ENCODE assay signal across 1 cellular context in the genomic region with DNA sequence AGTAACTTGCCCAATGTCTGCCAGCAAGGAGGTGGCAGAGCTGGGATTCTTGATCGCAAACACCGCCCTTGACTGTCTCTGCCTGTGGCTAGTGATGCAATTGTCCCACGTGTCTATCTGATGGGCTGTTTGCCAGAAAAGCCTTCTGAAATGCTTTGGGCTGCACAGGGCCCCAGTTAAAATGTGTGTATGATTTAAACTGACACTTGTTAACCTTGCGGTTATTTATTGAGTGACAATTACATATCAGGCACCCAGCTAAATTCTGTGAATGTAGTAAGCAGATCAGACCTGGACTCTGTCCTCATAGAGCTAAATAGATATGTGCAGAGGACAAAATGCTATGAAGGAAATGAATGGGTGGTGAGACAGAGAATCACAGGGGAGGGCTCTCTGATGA.
TF ChIP-seq lines count a peak whose summit lies in the region.

No MANE protein-coding gene starts in this region.

TF ChIP-seq in HEK293, 187 proteins besides CTCF, POLR2A, EP300 and RAD21 (continued from another document and continues in another):
- TF ChIP-seq, protein P1, sequence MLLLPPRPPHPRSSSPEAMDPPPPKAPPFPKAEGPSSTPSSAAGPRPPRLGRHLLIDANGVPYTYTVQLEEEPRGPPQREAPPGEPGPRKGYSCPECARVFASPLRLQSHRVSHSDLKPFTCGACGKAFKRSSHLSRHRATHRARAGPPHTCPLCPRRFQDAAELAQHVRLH (tag by site-specific recombination; IDR thresholded peaks at IDR 0.05) = peak; percentile 85; the same call in 1 of the 2 replicates
- TF ChIP-seq, protein P2, sequence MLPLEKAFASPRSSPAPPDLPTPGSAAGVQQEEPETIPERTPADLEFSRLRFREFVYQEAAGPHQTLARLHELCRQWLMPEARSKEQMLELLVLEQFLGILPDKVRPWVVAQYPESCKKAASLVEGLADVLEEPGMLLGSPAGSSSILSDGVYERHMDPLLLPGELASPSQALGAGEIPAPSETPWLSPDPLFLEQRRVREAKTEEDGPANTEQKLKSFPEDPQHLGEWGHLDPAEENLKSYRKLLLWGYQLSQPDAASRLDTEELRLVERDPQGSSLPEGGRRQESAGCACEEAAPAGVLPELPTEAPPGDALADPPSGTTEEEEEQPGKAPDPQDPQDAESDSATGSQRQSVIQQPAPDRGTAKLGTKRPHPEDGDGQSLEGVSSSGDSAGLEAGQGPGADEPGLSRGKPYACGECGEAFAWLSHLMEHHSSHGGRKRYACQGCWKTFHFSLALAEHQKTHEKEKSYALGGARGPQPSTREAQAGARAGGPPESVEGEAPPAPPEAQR (tag by site-specific recombination; IDR thresholded peaks at IDR 0.05) = 0 out of 2 replicates have a peak, but pooled peaks have one; percentile 11
- TF ChIP-seq ZNF423 (tag by site-specific recombination; IDR thresholded peaks at IDR 0.05) = no peak
- TF ChIP-seq ZNF169 (tag by site-specific recombination; IDR thresholded peaks at IDR 0.05) = no peak
- TF ChIP-seq, protein P3, sequence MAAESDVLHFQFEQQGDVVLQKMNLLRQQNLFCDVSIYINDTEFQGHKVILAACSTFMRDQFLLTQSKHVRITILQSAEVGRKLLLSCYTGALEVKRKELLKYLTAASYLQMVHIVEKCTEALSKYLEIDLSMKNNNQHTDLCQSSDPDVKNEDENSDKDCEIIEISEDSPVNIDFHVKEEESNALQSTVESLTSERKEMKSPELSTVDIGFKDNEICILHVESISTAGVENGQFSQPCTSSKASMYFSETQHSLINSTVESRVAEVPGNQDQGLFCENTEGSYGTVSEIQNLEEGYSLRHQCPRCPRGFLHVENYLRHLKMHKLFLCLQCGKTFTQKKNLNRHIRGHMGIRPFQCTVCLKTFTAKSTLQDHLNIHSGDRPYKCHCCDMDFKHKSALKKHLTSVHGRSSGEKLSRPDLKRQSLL (tag by site-specific recombination; IDR thresholded peaks at IDR 0.05) = no peak
- TF ChIP-seq ZNF335 (tag by site-specific recombination; conservative IDR thresholded peaks at IDR 0.05) = peak; percentile 42; the same call in 1 of the 2 replicates
- TF ChIP-seq, protein P4, sequence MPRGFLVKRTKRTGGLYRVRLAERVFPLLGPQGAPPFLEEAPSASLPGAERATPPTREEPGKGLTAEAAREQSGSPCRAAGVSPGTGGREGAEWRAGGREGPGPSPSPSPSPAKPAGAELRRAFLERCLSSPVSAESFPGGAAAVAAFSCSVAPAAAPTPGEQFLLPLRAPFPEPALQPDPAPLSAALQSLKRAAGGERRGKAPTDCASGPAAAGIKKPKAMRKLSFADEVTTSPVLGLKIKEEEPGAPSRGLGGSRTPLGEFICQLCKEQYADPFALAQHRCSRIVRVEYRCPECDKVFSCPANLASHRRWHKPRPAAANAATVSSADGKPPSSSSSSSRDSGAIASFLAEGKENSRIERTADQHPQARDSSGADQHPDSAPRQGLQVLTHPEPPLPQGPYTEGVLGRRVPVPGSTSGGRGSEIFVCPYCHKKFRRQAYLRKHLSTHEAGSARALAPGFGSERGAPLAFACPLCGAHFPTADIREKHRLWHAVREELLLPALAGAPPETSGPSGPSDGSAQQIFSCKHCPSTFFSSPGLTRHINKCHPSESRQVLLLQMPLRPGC (tag by site-specific recombination; IDR thresholded peaks at IDR 0.05) = peak; percentile 89
- no peak for TF ChIP-seq ZNF274 (IDR thresholded peaks at IDR 0.05; ENCODE audit: low read length)
- no peak for TF ChIP-seq ZNF274 (tag by site-specific recombination; IDR thresholded peaks at IDR 0.05; ENCODE audit: borderline replicate concordance)
- TF ChIP-seq, protein P5, sequence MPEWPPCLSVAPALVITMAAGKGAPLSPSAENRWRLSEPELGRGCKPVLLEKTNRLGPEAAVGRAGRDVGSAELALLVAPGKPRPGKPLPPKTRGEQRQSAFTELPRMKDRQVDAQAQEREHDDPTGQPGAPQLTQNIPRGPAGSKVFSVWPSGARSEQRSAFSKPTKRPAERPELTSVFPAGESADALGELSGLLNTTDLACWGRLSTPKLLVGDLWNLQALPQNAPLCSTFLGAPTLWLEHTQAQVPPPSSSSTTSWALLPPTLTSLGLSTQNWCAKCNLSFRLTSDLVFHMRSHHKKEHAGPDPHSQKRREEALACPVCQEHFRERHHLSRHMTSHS (tag by site-specific recombination; IDR thresholded peaks at IDR 0.05) = no peak
- TF ChIP-seq SCRT2 (tag by site-specific recombination; IDR thresholded peaks at IDR 0.05) = peak; percentile 99
- TF ChIP-seq ZNF830 (tag by site-specific recombination; IDR thresholded peaks at IDR 0.05; ENCODE audit: low read depth) = no peak
- TF ChIP-seq, protein P6, sequence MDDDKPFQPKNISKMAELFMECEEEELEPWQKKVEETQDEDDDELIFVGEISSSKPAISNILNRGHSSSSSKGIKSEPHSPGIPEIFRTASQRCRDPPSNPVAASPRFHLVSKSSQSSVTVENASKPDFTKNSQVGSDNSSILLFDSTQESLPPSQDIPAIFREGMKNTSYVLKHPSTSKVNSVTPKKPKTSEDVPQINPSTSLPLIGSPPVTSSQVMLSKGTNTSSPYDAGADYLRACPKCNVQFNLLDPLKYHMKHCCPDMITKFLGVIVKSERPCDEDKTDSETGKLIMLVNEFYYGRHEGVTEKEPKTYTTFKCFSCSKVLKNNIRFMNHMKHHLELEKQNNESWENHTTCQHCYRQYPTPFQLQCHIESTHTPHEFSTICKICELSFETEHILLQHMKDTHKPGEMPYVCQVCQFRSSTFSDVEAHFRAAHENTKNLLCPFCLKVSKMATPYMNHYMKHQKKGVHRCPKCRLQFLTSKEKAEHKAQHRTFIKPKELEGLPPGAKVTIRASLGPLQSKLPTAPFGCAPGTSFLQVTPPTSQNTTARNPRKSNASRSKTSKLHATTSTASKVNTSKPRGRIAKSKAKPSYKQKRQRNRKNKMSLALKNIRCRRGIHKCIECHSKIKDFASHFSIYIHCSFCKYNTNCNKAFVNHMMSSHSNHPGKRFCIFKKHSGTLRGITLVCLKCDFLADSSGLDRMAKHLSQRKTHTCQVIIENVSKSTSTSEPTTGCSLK (tag by site-specific recombination; IDR thresholded peaks at IDR 0.05) = no peak
- no peak for TF ChIP-seq ZNF175 (tag by site-specific recombination; IDR thresholded peaks at IDR 0.05)
- peak; percentile 87 for TF ChIP-seq TRIM28 (IDR thresholded peaks at IDR 0.05; ENCODE audit: borderline replicate concordance, low read length)
- peak; percentile 92 for TF ChIP-seq FEZF1 (tag by site-specific recombination; IDR thresholded peaks at IDR 0.05)
- TF ChIP-seq HOXA7 (CRISPR knock-in tag; IDR thresholded peaks at IDR 0.05; ENCODE audit: borderline replicate concordance) = peak; percentile 61; the same call in 1 of the 2 replicates
- TF ChIP-seq, protein P7, sequence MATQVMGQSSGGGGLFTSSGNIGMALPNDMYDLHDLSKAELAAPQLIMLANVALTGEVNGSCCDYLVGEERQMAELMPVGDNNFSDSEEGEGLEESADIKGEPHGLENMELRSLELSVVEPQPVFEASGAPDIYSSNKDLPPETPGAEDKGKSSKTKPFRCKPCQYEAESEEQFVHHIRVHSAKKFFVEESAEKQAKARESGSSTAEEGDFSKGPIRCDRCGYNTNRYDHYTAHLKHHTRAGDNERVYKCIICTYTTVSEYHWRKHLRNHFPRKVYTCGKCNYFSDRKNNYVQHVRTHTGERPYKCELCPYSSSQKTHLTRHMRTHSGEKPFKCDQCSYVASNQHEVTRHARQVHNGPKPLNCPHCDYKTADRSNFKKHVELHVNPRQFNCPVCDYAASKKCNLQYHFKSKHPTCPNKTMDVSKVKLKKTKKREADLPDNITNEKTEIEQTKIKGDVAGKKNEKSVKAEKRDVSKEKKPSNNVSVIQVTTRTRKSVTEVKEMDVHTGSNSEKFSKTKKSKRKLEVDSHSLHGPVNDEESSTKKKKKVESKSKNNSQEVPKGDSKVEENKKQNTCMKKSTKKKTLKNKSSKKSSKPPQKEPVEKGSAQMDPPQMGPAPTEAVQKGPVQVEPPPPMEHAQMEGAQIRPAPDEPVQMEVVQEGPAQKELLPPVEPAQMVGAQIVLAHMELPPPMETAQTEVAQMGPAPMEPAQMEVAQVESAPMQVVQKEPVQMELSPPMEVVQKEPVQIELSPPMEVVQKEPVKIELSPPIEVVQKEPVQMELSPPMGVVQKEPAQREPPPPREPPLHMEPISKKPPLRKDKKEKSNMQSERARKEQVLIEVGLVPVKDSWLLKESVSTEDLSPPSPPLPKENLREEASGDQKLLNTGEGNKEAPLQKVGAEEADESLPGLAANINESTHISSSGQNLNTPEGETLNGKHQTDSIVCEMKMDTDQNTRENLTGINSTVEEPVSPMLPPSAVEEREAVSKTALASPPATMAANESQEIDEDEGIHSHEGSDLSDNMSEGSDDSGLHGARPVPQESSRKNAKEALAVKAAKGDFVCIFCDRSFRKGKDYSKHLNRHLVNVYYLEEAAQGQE (tag by site-specific recombination; IDR thresholded peaks at IDR 0.05) = no peak
- TF ChIP-seq ZNF544 (tag by site-specific recombination; IDR thresholded peaks at IDR 0.05) = no peak
- TF ChIP-seq ZNF561 (tag by site-specific recombination; IDR thresholded peaks at IDR 0.05; ENCODE audit: borderline replicate concordance) = peak; percentile 75
- TF ChIP-seq ZFP37 (tag by site-specific recombination; IDR thresholded peaks at IDR 0.05) = no peak
- TF ChIP-seq ZEB2 (tag by site-specific recombination; IDR thresholded peaks at IDR 0.05) = peak; percentile 93
- TF ChIP-seq, protein P8, sequence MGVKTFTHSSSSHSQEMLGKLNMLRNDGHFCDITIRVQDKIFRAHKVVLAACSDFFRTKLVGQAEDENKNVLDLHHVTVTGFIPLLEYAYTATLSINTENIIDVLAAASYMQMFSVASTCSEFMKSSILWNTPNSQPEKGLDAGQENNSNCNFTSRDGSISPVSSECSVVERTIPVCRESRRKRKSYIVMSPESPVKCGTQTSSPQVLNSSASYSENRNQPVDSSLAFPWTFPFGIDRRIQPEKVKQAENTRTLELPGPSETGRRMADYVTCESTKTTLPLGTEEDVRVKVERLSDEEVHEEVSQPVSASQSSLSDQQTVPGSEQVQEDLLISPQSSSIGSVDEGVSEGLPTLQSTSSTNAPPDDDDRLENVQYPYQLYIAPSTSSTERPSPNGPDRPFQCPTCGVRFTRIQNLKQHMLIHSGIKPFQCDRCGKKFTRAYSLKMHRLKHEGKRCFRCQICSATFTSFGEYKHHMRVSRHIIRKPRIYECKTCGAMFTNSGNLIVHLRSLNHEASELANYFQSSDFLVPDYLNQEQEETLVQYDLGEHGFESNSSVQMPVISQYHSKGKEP (tag by site-specific recombination; IDR thresholded peaks at IDR 0.05) = peak; percentile 96
- TF ChIP-seq ZNF155 (tag by site-specific recombination; IDR thresholded peaks at IDR 0.05) = no peak
- no peak for TF ChIP-seq ZBTB1 (tag by site-specific recombination; IDR thresholded peaks at IDR 0.05)
- TF ChIP-seq GLI4 (tag by site-specific recombination; IDR thresholded peaks at IDR 0.05) = no peak
- TF ChIP-seq ZBTB48 (tag by site-specific recombination; IDR thresholded peaks at IDR 0.05) = no peak
- TF ChIP-seq, protein P9, sequence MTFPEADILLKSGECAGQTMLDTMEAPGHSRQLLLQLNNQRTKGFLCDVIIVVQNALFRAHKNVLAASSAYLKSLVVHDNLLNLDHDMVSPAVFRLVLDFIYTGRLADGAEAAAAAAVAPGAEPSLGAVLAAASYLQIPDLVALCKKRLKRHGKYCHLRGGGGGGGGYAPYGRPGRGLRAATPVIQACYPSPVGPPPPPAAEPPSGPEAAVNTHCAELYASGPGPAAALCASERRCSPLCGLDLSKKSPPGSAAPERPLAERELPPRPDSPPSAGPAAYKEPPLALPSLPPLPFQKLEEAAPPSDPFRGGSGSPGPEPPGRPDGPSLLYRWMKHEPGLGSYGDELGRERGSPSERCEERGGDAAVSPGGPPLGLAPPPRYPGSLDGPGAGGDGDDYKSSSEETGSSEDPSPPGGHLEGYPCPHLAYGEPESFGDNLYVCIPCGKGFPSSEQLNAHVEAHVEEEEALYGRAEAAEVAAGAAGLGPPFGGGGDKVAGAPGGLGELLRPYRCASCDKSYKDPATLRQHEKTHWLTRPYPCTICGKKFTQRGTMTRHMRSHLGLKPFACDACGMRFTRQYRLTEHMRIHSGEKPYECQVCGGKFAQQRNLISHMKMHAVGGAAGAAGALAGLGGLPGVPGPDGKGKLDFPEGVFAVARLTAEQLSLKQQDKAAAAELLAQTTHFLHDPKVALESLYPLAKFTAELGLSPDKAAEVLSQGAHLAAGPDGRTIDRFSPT (tag by site-specific recombination; IDR thresholded peaks at IDR 0.05) = peak; percentile 94
- no peak for TF ChIP-seq PRDM1 (tag by site-specific recombination; IDR thresholded peaks at IDR 0.05)
- TF ChIP-seq, protein P10, sequence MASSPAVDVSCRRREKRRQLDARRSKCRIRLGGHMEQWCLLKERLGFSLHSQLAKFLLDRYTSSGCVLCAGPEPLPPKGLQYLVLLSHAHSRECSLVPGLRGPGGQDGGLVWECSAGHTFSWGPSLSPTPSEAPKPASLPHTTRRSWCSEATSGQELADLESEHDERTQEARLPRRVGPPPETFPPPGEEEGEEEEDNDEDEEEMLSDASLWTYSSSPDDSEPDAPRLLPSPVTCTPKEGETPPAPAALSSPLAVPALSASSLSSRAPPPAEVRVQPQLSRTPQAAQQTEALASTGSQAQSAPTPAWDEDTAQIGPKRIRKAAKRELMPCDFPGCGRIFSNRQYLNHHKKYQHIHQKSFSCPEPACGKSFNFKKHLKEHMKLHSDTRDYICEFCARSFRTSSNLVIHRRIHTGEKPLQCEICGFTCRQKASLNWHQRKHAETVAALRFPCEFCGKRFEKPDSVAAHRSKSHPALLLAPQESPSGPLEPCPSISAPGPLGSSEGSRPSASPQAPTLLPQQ (tag by site-specific recombination; IDR thresholded peaks at IDR 0.05) = peak; percentile 92
- no peak for TF ChIP-seq ZSCAN16 (tag by site-specific recombination; IDR thresholded peaks at IDR 0.05)
- TF ChIP-seq ZNF350 (tag by site-specific recombination; IDR thresholded peaks at IDR 0.05) = no peak
- TF ChIP-seq ZIC2 (tag by site-specific recombination; IDR thresholded peaks at IDR 0.05) = no peak
- no peak for TF ChIP-seq ZNF433 (tag by site-specific recombination; IDR thresholded peaks at IDR 0.05; ENCODE audit: low read depth)
- TF ChIP-seq, protein P11, sequence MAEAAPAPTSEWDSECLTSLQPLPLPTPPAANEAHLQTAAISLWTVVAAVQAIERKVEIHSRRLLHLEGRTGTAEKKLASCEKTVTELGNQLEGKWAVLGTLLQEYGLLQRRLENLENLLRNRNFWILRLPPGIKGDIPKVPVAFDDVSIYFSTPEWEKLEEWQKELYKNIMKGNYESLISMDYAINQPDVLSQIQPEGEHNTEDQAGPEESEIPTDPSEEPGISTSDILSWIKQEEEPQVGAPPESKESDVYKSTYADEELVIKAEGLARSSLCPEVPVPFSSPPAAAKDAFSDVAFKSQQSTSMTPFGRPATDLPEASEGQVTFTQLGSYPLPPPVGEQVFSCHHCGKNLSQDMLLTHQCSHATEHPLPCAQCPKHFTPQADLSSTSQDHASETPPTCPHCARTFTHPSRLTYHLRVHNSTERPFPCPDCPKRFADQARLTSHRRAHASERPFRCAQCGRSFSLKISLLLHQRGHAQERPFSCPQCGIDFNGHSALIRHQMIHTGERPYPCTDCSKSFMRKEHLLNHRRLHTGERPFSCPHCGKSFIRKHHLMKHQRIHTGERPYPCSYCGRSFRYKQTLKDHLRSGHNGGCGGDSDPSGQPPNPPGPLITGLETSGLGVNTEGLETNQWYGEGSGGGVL (tag by site-specific recombination; IDR thresholded peaks at IDR 0.05) = peak; percentile 31; the same call in 1 of the 2 replicates
- TF ChIP-seq ZNF560 (tag by site-specific recombination; IDR thresholded peaks at IDR 0.05; ENCODE audit: borderline replicate concordance) = no peak
- TF ChIP-seq ZNF354C (tag by site-specific recombination; IDR thresholded peaks at IDR 0.05; ENCODE audit: borderline replicate concordance, low read depth) = no peak
- TF ChIP-seq ZNF16 (tag by site-specific recombination; IDR thresholded peaks at IDR 0.05; ENCODE audit: low read depth) = no peak
- TF ChIP-seq ZNF623 (tag by site-specific recombination; IDR thresholded peaks at IDR 0.05) = 0 out of 2 replicates have a peak, but pooled peaks have one; percentile 22
